In the genomic region with DNA sequence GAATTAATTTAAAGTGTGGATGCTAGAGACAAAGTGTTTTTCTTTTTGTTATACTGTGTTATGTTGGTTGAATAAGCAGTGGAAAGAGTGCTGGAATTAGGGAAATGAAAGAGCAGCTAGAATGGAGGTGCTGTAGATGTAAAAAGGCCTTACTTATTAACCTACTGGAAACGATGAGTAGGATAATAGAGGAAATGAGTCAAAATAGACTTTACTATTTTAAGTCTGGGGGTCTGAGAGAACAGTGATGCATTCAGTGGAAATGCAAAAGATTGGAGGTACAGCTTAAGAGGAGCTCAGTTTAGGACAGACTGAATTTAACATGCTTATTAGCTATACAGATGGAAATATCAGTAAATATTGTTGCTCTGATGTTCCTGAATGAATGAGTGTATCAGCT, we compare ENCODE assay signal across 1 cellular context.
TF ChIP-seq lines count a peak whose summit lies in the region.

No MANE protein-coding gene starts in this region.

TF ChIP-seq in SK-N-SH, 30 proteins besides CTCF, POLR2A, EP300 and RAD21 (continued from another document):
- TF ChIP-seq, protein P1, sequence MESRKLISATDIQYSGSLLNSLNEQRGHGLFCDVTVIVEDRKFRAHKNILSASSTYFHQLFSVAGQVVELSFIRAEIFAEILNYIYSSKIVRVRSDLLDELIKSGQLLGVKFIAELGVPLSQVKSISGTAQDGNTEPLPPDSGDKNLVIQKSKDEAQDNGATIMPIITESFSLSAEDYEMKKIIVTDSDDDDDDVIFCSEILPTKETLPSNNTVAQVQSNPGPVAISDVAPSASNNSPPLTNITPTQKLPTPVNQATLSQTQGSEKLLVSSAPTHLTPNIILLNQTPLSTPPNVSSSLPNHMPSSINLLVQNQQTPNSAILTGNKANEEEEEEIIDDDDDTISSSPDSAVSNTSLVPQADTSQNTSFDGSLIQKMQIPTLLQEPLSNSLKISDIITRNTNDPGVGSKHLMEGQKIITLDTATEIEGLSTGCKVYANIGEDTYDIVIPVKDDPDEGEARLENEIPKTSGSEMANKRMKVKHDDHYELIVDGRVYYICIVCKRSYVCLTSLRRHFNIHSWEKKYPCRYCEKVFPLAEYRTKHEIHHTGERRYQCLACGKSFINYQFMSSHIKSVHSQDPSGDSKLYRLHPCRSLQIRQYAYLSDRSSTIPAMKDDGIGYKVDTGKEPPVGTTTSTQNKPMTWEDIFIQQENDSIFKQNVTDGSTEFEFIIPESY (IDR thresholded peaks at IDR 0.05; ENCODE audit: borderline replicate concordance, low read depth), result no peak
- TF ChIP-seq TEAD4 (IDR thresholded peaks at IDR 0.05; ENCODE audit: borderline replicate concordance, insufficient read depth) (no peak), GABPA (IDR thresholded peaks at IDR 0.05; ENCODE audit: low read depth) (no peak), FOXJ3 (CRISPR knock-in tag; IDR thresholded peaks at IDR 0.05) (no peak)
- TF ChIP-seq, protein P2, sequence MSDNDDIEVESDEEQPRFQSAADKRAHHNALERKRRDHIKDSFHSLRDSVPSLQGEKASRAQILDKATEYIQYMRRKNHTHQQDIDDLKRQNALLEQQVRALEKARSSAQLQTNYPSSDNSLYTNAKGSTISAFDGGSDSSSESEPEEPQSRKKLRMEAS (IDR thresholded peaks at IDR 0.05; ENCODE audit: low read depth), result no peak
TF ChIP-seq in SK-N-SH: peak in this region for 0.
